Comparison of ENCODE assay signal across 17 cellular contexts in genomic region chr1:154948079-154948478, GRCh38. TPM values are rescaled to one million over a fixed set of nuclear protein-coding genes. Genes with fewer than 3 reads are reported as not detected.
DNase-seq lines count a peak whose midpoint lies in the region; ATAC-seq and TF ChIP-seq lines count a peak whose summit lies in the region.
"Had no signal": no experiment of that assay in that cellular context is flagged by ENCODE, and none has a peak within 500 bp of the region (broad histone marks: within the 10 kb centered on the region; RNA-seq: fewer than 3 reads in every experiment).

No MANE protein-coding gene starts in this region.

- no peaks in the 10 kb centered on the region for H3K27me3 ChIP-seq in Karpas-422 (ENCODE audit: low read length)
- H3K27me3 ChIP-seq in effector memory CD4-positive, alpha-beta T cell (replicated peaks; ENCODE audit: control insufficient read depth, insufficient read depth, low read length, poor library complexity, severe bottlenecking): no peaks in the 10 kb centered on the region
- H3K27me3 ChIP-seq in esophagus squamous epithelium: no peaks in the 10 kb centered on the region
- no peaks in the 10 kb centered on the region for H3K27me3 ChIP-seq in SJCRH30

- H3K27ac Mint-ChIP-seq in stimulated activated naive CD8-positive, alpha-beta T cell treated with anti-CD3 and anti-CD28 coated beads, Interleukin-15, Interleukin-2, amounts not matched to agents 100 ng/mL and 50 ng/mL, for 24 hours: peak overlapping the region; percentile 68

- WGBS in esophagus squamous epithelium, 2 donors: 90% methylated on average over 2 to 4 of the region's 11 CpGs

- H3K4me1 ChIP-seq in Karpas-422 (ENCODE audit: low read length): peaks cover 58% of the 10 kb centered on the region
- H3K4me1 ChIP-seq in effector memory CD4-positive, alpha-beta T cell (ENCODE audit: control insufficient read depth, insufficient read depth, low read length, poor library complexity, severe bottlenecking): peaks cover 47% of the 10 kb centered on the region
- H3K4me1 ChIP-seq in esophagus squamous epithelium: peaks cover 14 to 42% (median 29%) of the 10 kb centered on the region in 3 donors
- H3K4me1 ChIP-seq in SJCRH30: peaks cover 25% of the 10 kb centered on the region

- H3K9me3 ChIP-seq in Karpas-422 (ENCODE audit: low read length) (no peaks in the 10 kb centered on the region), esophagus squamous epithelium (no peaks in the 10 kb centered on the region), SJCRH30 (replicated peaks) (no peaks in the 10 kb centered on the region)
- no peaks in the 10 kb centered on the region for H3K9me3 ChIP-seq in effector memory CD4-positive, alpha-beta T cell (ENCODE audit: control insufficient read depth, low read length)
- H3K9me3 ChIP-seq: HAP-1 had no signal

- no peaks in the 10 kb centered on the region for H3K9me3 Mint-ChIP-seq in stimulated activated naive CD8-positive, alpha-beta T cell treated with anti-CD3 and anti-CD28 coated beads, Interleukin-15, Interleukin-2, amounts not matched to agents 100 ng/mL and 50 ng/mL, for 24 hours

- H3K27ac ChIP-seq in Karpas-422 (ENCODE audit: low read length): 0 out of 2 replicates have a peak overlapping the region, but pooled peaks have one; percentile 1
- H3K27ac ChIP-seq in effector memory CD4-positive, alpha-beta T cell (ENCODE audit: insufficient read depth, low read length, poor library complexity, severe bottlenecking): peak overlapping the region; percentile 53
- no peak overlapping the region for H3K27ac ChIP-seq in esophagus squamous epithelium
- H3K27ac ChIP-seq in SJCRH30: no peak overlapping the region
- H3K27ac ChIP-seq: HL-60 had no signal

- H3K9me2 ChIP-seq in Karpas-422 (replicated peaks; ENCODE audit: insufficient read depth, low read length): no peaks in the 10 kb centered on the region

- H3K9ac ChIP-seq in Karpas-422 (ENCODE audit: low read length): no peak overlapping the region

- H4K20me1 ChIP-seq in Karpas-422 (ENCODE audit: insufficient read depth, low read depth, low read length): no peaks in the 10 kb centered on the region

- peaks cover 45% of the 10 kb centered on the region for H3K4me1 Mint-ChIP-seq in stimulated activated naive CD8-positive, alpha-beta T cell treated with anti-CD3 and anti-CD28 coated beads, Interleukin-15, Interleukin-2, amounts not matched to agents 100 ng/mL and 50 ng/mL, for 24 hours (ENCODE audit: low read depth)

- H3K79me2 ChIP-seq in Karpas-422 (ENCODE audit: low read length): peaks cover 16% of the 10 kb centered on the region; the same call in 1 of the 2 replicates

- no peaks in the 10 kb centered on the region for H3K27me3 Mint-ChIP-seq in stimulated activated naive CD8-positive, alpha-beta T cell treated with anti-CD3 and anti-CD28 coated beads, Interleukin-15, Interleukin-2, amounts not matched to agents 100 ng/mL and 50 ng/mL, for 24 hours

- peaks cover 9% of the 10 kb centered on the region for H3K36me3 Mint-ChIP-seq in stimulated activated naive CD8-positive, alpha-beta T cell treated with anti-CD3 and anti-CD28 coated beads, Interleukin-15, Interleukin-2, amounts not matched to agents 100 ng/mL and 50 ng/mL, for 24 hours (ENCODE audit: low read depth)

- H3K4me3 Mint-ChIP-seq in stimulated activated naive CD8-positive, alpha-beta T cell treated with anti-CD3 and anti-CD28 coated beads, Interleukin-15, Interleukin-2, amounts not matched to agents 100 ng/mL and 50 ng/mL, for 24 hours: no peak overlapping the region

- TF ChIP-seq CTCF in esophagus squamous epithelium (IDR thresholded peaks at IDR 0.05): no peak

- H3K36me3 ChIP-seq in Karpas-422 (ENCODE audit: insufficient read depth, low read length) (0 out of 2 replicates have a peak, but pooled peaks cover 3% of the 10 kb centered on the region), esophagus squamous epithelium (peaks cover 10 to 62% (median 11%) of the 10 kb centered on the region in 3 donors), SJCRH30 (peaks cover 3% of the 10 kb centered on the region; the same call in 1 of the 2 replicates)
- H3K36me3 ChIP-seq in effector memory CD4-positive, alpha-beta T cell (ENCODE audit: control insufficient read depth, insufficient read depth, low read length): peaks cover 58% of the 10 kb centered on the region
- H3K36me3 ChIP-seq: HAP-1 had no signal

- TF ChIP-seq POLR2A in esophagus squamous epithelium (IDR thresholded peaks at IDR 0.05): no peak

- H3K4me3 ChIP-seq in Karpas-422 (ENCODE audit: low read length): no peak overlapping the region
- no peak overlapping the region for H3K4me3 ChIP-seq in effector memory CD4-positive, alpha-beta T cell (ENCODE audit: insufficient read depth, low read depth, low read length, poor library complexity, severe bottlenecking)
- no peak overlapping the region for H3K4me3 ChIP-seq in esophagus squamous epithelium
- H3K4me3 ChIP-seq in SJCRH30: no peak overlapping the region
- H3K4me3 ChIP-seq: HAP-1 had no signal

- H2AFZ ChIP-seq in Karpas-422 (ENCODE audit: low read length): no peak overlapping the region

- no peak overlapping the region for H3K4me2 ChIP-seq in Karpas-422 (ENCODE audit: low read depth, low read length, poor library complexity, severe bottlenecking)

- no peak for ATAC-seq in stimulated activated naive CD8-positive, alpha-beta T cell treated with anti-CD3 and anti-CD28 coated beads, Interleukin-15, Interleukin-2, amounts not matched to agents 100 U/mL and 50 U/mL, for 24 hours

- intact Hi-C loops in esophagus squamous epithelium (cut with DNase I): no loop called here

- no peak for DNase-seq in stimulated activated naive CD8-positive, alpha-beta T cell treated with anti-CD3 and anti-CD28 coated beads, Interleukin-15, Interleukin-2, amounts not matched to agents 100 U/mL and 50 U/mL, for 24 hours
- no peak for DNase-seq in Karpas-422
- DNase-seq in effector memory CD4-positive, alpha-beta T cell: no peak
- no peak for DNase-seq in esophagus squamous epithelium (lab: John Stamatoyannopoulos, UW)
- no peak for DNase-seq in SJCRH30
- DNase-seq in NCI-H1436 treated with DMSO at 0.1 percent for 48 hours (lab: John Stamatoyannopoulos, UW): no peak
- DNase-seq: DMS79 treated with DMSO at 0.1 percent for 48 hours; NCI-H1417 treated with DMSO at 0.1 percent for 48 hours; NCI-H2029; NCI-H2171; NCI-H446; NCI-H69; NK-92 treated with Interleukin-12 subunit alpha and Interleukin-12 subunit beta, amount 100 ng/mL, for 24 hours; SHP77 had no signal

RNA-seq across cellular contexts. Expression of gene PBXIP1, which starts 7.8 kb away (rescaled TPM):
- 26.1 and 55.8 TPM in 2 replicates for total RNA-seq in Karpas-422 (2014; rRNA removed; shearing (Covaris generic); ENCODE audit: low replicate concordance)
- 10 to 100 TPM; 11.1 to 51.1 (median 29.3) TPM for total RNA-seq in esophagus squamous epithelium
- total RNA-seq in SJCRH30 (2014; rRNA removed; shearing (Covaris generic)): 40.2 TPM in 2 replicates

RNA-seq across cellular contexts. Expression of gene PMVK, which starts 11.6 kb away (rescaled TPM):
- total RNA-seq in Karpas-422 (2014; rRNA removed; shearing (Covaris generic); ENCODE audit: low replicate concordance): 11.1 and 14.1 TPM in 2 replicates
- total RNA-seq in esophagus squamous epithelium: 10 to 100 TPM; 29.0 to 38.2 (median 33.5) TPM
- 4.6 and 4.9 TPM in 2 replicates for total RNA-seq in SJCRH30 (2014; rRNA removed; shearing (Covaris generic))

RNA-seq across cellular contexts. Expression of gene PYGO2, which starts 13.5 kb away (rescaled TPM):
- 37.3 and 44.4 TPM in 2 replicates for total RNA-seq in Karpas-422 (2014; rRNA removed; shearing (Covaris generic); ENCODE audit: low replicate concordance)
- 10 to 100 TPM; 14.4 to 18.8 (median 17.5) TPM for total RNA-seq in esophagus squamous epithelium
- 29.4 and 29.8 TPM in 2 replicates for total RNA-seq in SJCRH30 (2014; rRNA removed; shearing (Covaris generic))

RNA-seq across cellular contexts. Expression of gene SHC1, which starts 22.5 kb away (rescaled TPM):
- total RNA-seq in Karpas-422 (2014; rRNA removed; shearing (Covaris generic); ENCODE audit: low replicate concordance): 27.8 and 35.3 TPM in 2 replicates
- total RNA-seq in esophagus squamous epithelium: 10 to 100 TPM; 37.6 to 80.9 (median 65.8) TPM
- total RNA-seq in SJCRH30 (2014; rRNA removed; shearing (Covaris generic)): 102 and 110 TPM in 2 replicates

RNA-seq across cellular contexts. Expression of gene CKS1B, which starts 26.4 kb away (rescaled TPM):
- total RNA-seq in Karpas-422 (2014; rRNA removed; shearing (Covaris generic); ENCODE audit: low replicate concordance): 110 and 225 TPM in 2 replicates
- 10 to 100 TPM; 34.9 to 72.8 (median 55.3) TPM for total RNA-seq in esophagus squamous epithelium
- 299 and 303 TPM in 2 replicates for total RNA-seq in SJCRH30 (2014; rRNA removed; shearing (Covaris generic))

Comparison
In these comparisons a context has a peak if more than half of its experiments do, and no peak if none do; other contexts are left out.
1. H3K27ac ChIP-seq: peak in Karpas-422 (single experiment) and effector memory CD4-positive, alpha-beta T cell (single experiment); none in esophagus squamous epithelium (0 of 4) and SJCRH30 (single experiment).